8 cellular contexts compared by ENCODE assay signal in genomic region chr10:104336829-104337526, GRCh38. TPM values are rescaled to one million over a fixed set of nuclear protein-coding genes. Genes with fewer than 3 reads are reported as not detected.
DNase-seq lines count a peak whose midpoint lies in the region; ATAC-seq and TF ChIP-seq lines count a peak whose summit lies in the region.

No MANE protein-coding gene starts in this region.

- H3K4me3 Mint-ChIP-seq in Caco-2 (ENCODE audit: unreplicated experiment) (peak overlapping the region; percentile 99), nephron (peak overlapping the region; percentile 93 to 96 (median 96))

- no peak overlapping the region for H3K27ac ChIP-seq in ectodermal cell (ENCODE audit: insufficient read depth, low read depth, low read length, poor library complexity, severe bottlenecking)

- H3K36me3 Mint-ChIP-seq in Caco-2 (ENCODE audit: insufficient read depth, unreplicated experiment) (no peaks in the 10 kb centered on the region), nephron (ENCODE audit: low read depth) (no peaks in the 10 kb centered on the region)

- H3K4me1 Mint-ChIP-seq in Caco-2 (ENCODE audit: low read depth, unreplicated experiment) = peaks cover 17% of the 10 kb centered on the region
- H3K4me1 Mint-ChIP-seq in nephron = peaks cover 61% of the 10 kb centered on the region

- TSS peak; percentile 46 for BruUV-seq in Caco-2 (replicated peaks; lab: Mats Ljungman, UMichigan)

- no peaks in the 10 kb centered on the region for H3K27me3 ChIP-seq in Caco-2 (replicated peaks; ENCODE audit: control insufficient read depth, insufficient read depth, low read length)
- peaks cover 17% of the 10 kb centered on the region for H3K27me3 ChIP-seq in NT2/D1 (ENCODE audit: insufficient read depth, insufficient read length)
- H3K27me3 ChIP-seq in ectodermal cell (ENCODE audit: control insufficient read depth, insufficient read depth, low read length, poor library complexity, severe bottlenecking) = peaks cover 60% of the 10 kb centered on the region

- no peak for TF ChIP-seq CTCF in Caco-2 (IDR thresholded peaks at IDR 0.05; ENCODE audit: insufficient read depth in 1 of 2, low read depth in 1 of 2, low read length in 1 of 2, severe bottlenecking in 1 of 2, unreplicated experiment in 1 of 2)
- no peak for TF ChIP-seq CTCF in nephron (IDR thresholded peaks at IDR 0.05; ENCODE audit: unreplicated experiment in 3 of 3)

- no peak overlapping the region for H3K4me3 ChIP-seq in Caco-2 (ENCODE audit: low read depth, low read length)
- peak overlapping the region; percentile 75 for H3K4me3 ChIP-seq in NT2/D1 (ENCODE audit: insufficient read length, low read depth)
- peak overlapping the region; percentile 84 for H3K4me3 ChIP-seq in ectodermal cell (ENCODE audit: insufficient read depth, low read depth, low read length)

- H3K36me3 ChIP-seq in Caco-2 (ENCODE audit: control insufficient read depth, insufficient read depth, low read length) (no peaks in the 10 kb centered on the region), NT2/D1 (ENCODE audit: insufficient read depth, insufficient read length, low read length) (peaks cover 16% of the 10 kb centered on the region), ectodermal cell (ENCODE audit: control insufficient read depth, insufficient read depth, low read length) (no peaks in the 10 kb centered on the region)

- WGBS in ectodermal cell, 2 experiments = 9 to 15% methylated on average over 14 of the region's 14 CpGs

- intact Hi-C loops in Caco-2 (cut with micrococcal nuclease; ENCODE audit: unreplicated experiment) = no loop called here

- H3K9me3 Mint-ChIP-seq in Caco-2 (ENCODE audit: unreplicated experiment) = no peaks in the 10 kb centered on the region
- no peaks in the 10 kb centered on the region for H3K9me3 Mint-ChIP-seq in nephron

- no peaks in the 10 kb centered on the region for H3K9me3 ChIP-seq in Caco-2
- no peaks in the 10 kb centered on the region for H3K9me3 ChIP-seq in NT2/D1 (ENCODE audit: insufficient read depth, low read length)
- no peaks in the 10 kb centered on the region for H3K9me3 ChIP-seq in ectodermal cell (ENCODE audit: control insufficient read depth, low read length)

- H3K27ac Mint-ChIP-seq in Caco-2 (ENCODE audit: unreplicated experiment) = no peak overlapping the region
- H3K27ac Mint-ChIP-seq in nephron = peak overlapping the region; percentile 97 to 100 (median 99)

- H3K9ac ChIP-seq in NT2/D1 (ENCODE audit: insufficient read length, low read depth) = peak overlapping the region; percentile 65

- H3K4me1 ChIP-seq in Caco-2 = peaks cover 26% of the 10 kb centered on the region
- H3K4me1 ChIP-seq in NT2/D1 (ENCODE audit: insufficient read depth, insufficient read length) = peaks cover 9% of the 10 kb centered on the region
- H3K4me1 ChIP-seq in ectodermal cell (ENCODE audit: control insufficient read depth, insufficient read depth, low read length) = peaks cover 16% of the 10 kb centered on the region

- CTCF ChIA-PET in Caco-2 (lab: Charles Lee) = interaction anchor here (1.1 to 1.4 kb wide), 2 partner anchors 17 to 31 kb away, joined by 3 to 12 read pairs; partner anchors contain the start of gene CFAP58

- DNase-seq in Caco-2 (no peak), NT2/D1 (ENCODE audit: low read depth, low spot score) (no peak), germinal center (ENCODE audit: low spot score) (no peak), NOMO-1 treated with DMSO at 0.1 percent for 48 hours (lab: John Stamatoyannopoulos, UW; ENCODE audit: unreplicated experiment) (no peak), SK-N-DZ (ENCODE audit: low spot score) (no peak)

- ATAC-seq in GM21529 (IDR thresholded peaks at IDR 0.05; ENCODE audit: unreplicated experiment) = peak; percentile 35

- POLR2A ChIA-PET in Caco-2 (lab: Charles Lee) = no interaction called here

- H3K27me3 Mint-ChIP-seq in Caco-2 (ENCODE audit: insufficient read depth, unreplicated experiment) (no peaks in the 10 kb centered on the region), nephron (ENCODE audit: low read depth) (peaks cover 3% of the 10 kb centered on the region)

RNA-seq across cellular contexts. Expression of gene ITPRIP, which starts 1.3 kb away (rescaled TPM):
- 3.1 and 3.4 TPM in 2 replicates for total RNA-seq in Caco-2 (2022)
- 6.4 TPM for polyA plus RNA-seq in ectodermal cell (2013, experiment 1 of 4)
- polyA plus RNA-seq in ectodermal cell (2013, experiment 2 of 4) = 5.6 TPM
- polyA plus RNA-seq in ectodermal cell (2013, experiment 3 of 4) = 5.1 TPM
- 5.5 TPM for polyA plus RNA-seq in ectodermal cell (2013, experiment 4 of 4)
- polyA plus RNA-seq in SK-N-DZ (2014; cell fraction: cytosol; rRNA removed) = 0.40 and 0.52 TPM in 2 replicates
- polyA plus RNA-seq in SK-N-DZ (2014; cell fraction: nucleus; rRNA removed) = 0.04 and 0.88 TPM in 2 replicates

RNA-seq across cellular contexts. Expression of gene CFAP58, which starts 16.7 kb away (rescaled TPM):
- not detected in 2 replicates for total RNA-seq in Caco-2 (2022)
- polyA plus RNA-seq in ectodermal cell (2013, experiment 1 of 4) = 0.85 TPM
- 0.18 TPM for polyA plus RNA-seq in ectodermal cell (2013, experiment 2 of 4)
- polyA plus RNA-seq in ectodermal cell (2013, experiment 3 of 4) = 0.37 TPM
- polyA plus RNA-seq in ectodermal cell (2013, experiment 4 of 4) = 0.20 TPM
- 0.05 TPM in 1 of 2 replicates, not detected in the other for polyA plus RNA-seq in SK-N-DZ (2014; cell fraction: cytosol; rRNA removed)
- polyA plus RNA-seq in SK-N-DZ (2014; cell fraction: nucleus; rRNA removed) = 0.07 TPM in 1 of 2 replicates, not detected in the other
